In the genomic region with DNA sequence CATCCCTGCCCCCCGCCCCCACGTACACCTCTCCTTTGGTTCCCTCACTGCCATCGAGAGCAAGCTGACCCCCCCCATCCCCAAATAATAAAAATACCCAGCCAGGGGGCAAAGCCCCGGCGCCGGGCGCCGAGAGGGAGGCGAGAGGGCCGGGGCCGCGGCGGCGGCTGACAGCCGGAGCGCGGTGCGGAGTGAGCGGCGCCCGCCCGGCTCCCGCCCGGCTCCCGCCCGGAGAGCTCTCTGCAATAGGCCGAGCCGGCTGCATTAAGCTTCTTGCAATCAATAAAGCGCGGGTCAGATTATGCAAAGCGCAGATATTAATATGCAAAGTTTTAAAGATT, we compare ENCODE assay signal across 8 cellular contexts. TPM values are rescaled to one million over a fixed set of nuclear protein-coding genes. Genes with fewer than 3 reads are reported as not detected.
DNase-seq lines count a peak whose midpoint lies in the region; ATAC-seq and TF ChIP-seq lines count a peak whose summit lies in the region.

No MANE protein-coding gene starts in this region.

- no peaks in the 10 kb centered on the region for H3K9me3 ChIP-seq in SK-N-SH
- H3K9me3 ChIP-seq in trophoblast cell (ENCODE audit: insufficient read depth, low read depth, low read length): peaks cover 2% of the 10 kb centered on the region

- H4K20me1 ChIP-seq in SK-N-SH (ENCODE audit: insufficient read depth): no peaks in the 10 kb centered on the region

- 2% methylated on average over 31 of the region's 31 CpGs for WGBS in SK-N-SH (ENCODE audit: low lambda C conversion rate)
- no CpG with 5 or more reads among the region's 31 CpGs for WGBS in trophoblast cell (ENCODE audit: extremely low coverage, insufficient coverage, insufficient read length)

- H3K79me1 ChIP-seq in trophoblast cell (ENCODE audit: low read length): no peaks in the 10 kb centered on the region

- H2BK5ac ChIP-seq in trophoblast cell (ENCODE audit: low read depth, low read length, poor library complexity): no peak overlapping the region

- no peak for TF ChIP-seq CTCF in SK-N-SH (IDR thresholded peaks at IDR 0.05)
- TF ChIP-seq CTCF in fibroblast of the aortic adventitia (IDR thresholded peaks at IDR 0.05; ENCODE audit: insufficient read depth, low read length): no peak

- no peak overlapping the region for H2AK5ac ChIP-seq in trophoblast cell (ENCODE audit: low read length)

- H3K4me2 ChIP-seq in SK-N-SH (peak overlapping the region; percentile 91), trophoblast cell (ENCODE audit: low read length) (peak overlapping the region; percentile 56)

- H4K12ac ChIP-seq in trophoblast cell (ENCODE audit: low read depth, low read length): no peak overlapping the region

- H2AFZ ChIP-seq in SK-N-SH (ENCODE audit: low read depth): peak overlapping the region; percentile 90
- H2AFZ ChIP-seq in trophoblast cell (ENCODE audit: insufficient read depth, low read length, poor library complexity): no peak overlapping the region

- no peak overlapping the region for H4K8ac ChIP-seq in trophoblast cell (ENCODE audit: low read depth, low read length)

- TF ChIP-seq RAD21 in SK-N-SH (IDR thresholded peaks at IDR 0.05; ENCODE audit: low read length): no peak

- POLR2A ChIA-PET in SK-N-SH (lab: Yijun Ruan, JAX): no interaction called here

- H3K4me3 ChIP-seq in SK-N-SH (ENCODE audit: low read depth in 2 of 2, low read length in 1 of 2) (peak overlapping the region; percentile 52 to 78), fibroblast of the aortic adventitia (ENCODE audit: low read depth, low read length) (peak overlapping the region; percentile 64), trophoblast cell (ENCODE audit: low read depth, low read length) (no peak overlapping the region)

- peaks cover 0 to 11% of the 10 kb centered on the region in 2 experiments; a peak in 1 of 4 replicates for H3K4me1 ChIP-seq in SK-N-SH (ENCODE audit: control insufficient read depth in 1 of 2, insufficient read depth in 2 of 2, low read depth in 1 of 2, low read length in 1 of 2)
- H3K4me1 ChIP-seq in trophoblast cell (ENCODE audit: control insufficient read depth in 1 of 2, insufficient read depth in 2 of 2, low read length in 2 of 2): no peaks in the 10 kb centered on the region

- H3K4ac ChIP-seq in trophoblast cell (ENCODE audit: low read depth, low read length): no peak overlapping the region

- no peak overlapping the region for H3K18ac ChIP-seq in trophoblast cell (ENCODE audit: low read length)

- H3K79me2 ChIP-seq in SK-N-SH (ENCODE audit: insufficient read depth): no peaks in the 10 kb centered on the region
- no peaks in the 10 kb centered on the region for H3K79me2 ChIP-seq in trophoblast cell (ENCODE audit: control insufficient read depth, insufficient read depth, low read length, poor library complexity)

- no peaks in the 10 kb centered on the region for H3K9me2 ChIP-seq in SK-N-SH

- H3K27ac ChIP-seq in SK-N-SH (ENCODE audit: low read depth in 2 of 2, low read length in 1 of 2): 0 out of 4 replicates have a peak overlapping the region, but pooled peaks of 1 of the 2 experiments have one; percentile 5
- H3K27ac ChIP-seq in trophoblast cell (ENCODE audit: low read depth, low read length): no peak overlapping the region

- H3F3A ChIP-seq in SK-N-SH (replicated peaks; ENCODE audit: insufficient read depth): peaks cover 12% of the 10 kb centered on the region

- H2BK120ac ChIP-seq in trophoblast cell (ENCODE audit: insufficient read depth, low read length, poor library complexity): no peak overlapping the region

- no peak overlapping the region for H2BK12ac ChIP-seq in trophoblast cell (ENCODE audit: low read length)

- no peak for TF ChIP-seq EP300 in SK-N-SH (IDR thresholded peaks at IDR 0.05; ENCODE audit: borderline replicate concordance in 1 of 2, low read depth in 1 of 2, low read length in 1 of 2)

- peak; percentile 81 for DNase-seq in NCI-H510A (lab: John Stamatoyannopoulos, UW)
- DNase-seq in NCI-H510A treated with DMSO at 0.1 percent for 48 hours (lab: John Stamatoyannopoulos, UW): no peak
- peak; percentile 82 for DNase-seq in SK-N-SH
- DNase-seq in fibroblast of the aortic adventitia (ENCODE audit: low read depth): no peak
- no peak for DNase-seq in trophoblast cell
- DNase-seq in KG1 (lab: John Stamatoyannopoulos, UW): no peak
- DNase-seq in NCI-H2081 treated with DMSO at 0.1 percent for 48 hours (lab: John Stamatoyannopoulos, UW): no peak

- CTCF ChIA-PET in SK-N-SH (lab: Yijun Ruan, JAX): interaction anchor here (0.9 to 3.9 kb wide), 14 partner anchors 9 to 103 kb away, joined by 3 to 32 read pairs (median 4); a partner anchor contains a TSS

- no peak for ATAC-seq in GM21423 (IDR thresholded peaks at IDR 0.05; ENCODE audit: unreplicated experiment)

- no peaks in the 10 kb centered on the region for H3K36me3 ChIP-seq in SK-N-SH (replicated peaks in 1 of 2; ENCODE audit: control insufficient read depth in 1 of 2, insufficient read depth in 2 of 2, low read length in 1 of 2)
- H3K36me3 ChIP-seq in trophoblast cell (ENCODE audit: control insufficient read depth in 1 of 2, insufficient read depth in 2 of 2, low read length in 2 of 2): no peaks in the 10 kb centered on the region

- no peak overlapping the region for H3K23ac ChIP-seq in trophoblast cell (ENCODE audit: low read length)

- H3K9ac ChIP-seq in SK-N-SH (peak overlapping the region; percentile 25; the same call in 1 of the 2 replicates), trophoblast cell (ENCODE audit: low read length) (no peak overlapping the region)

- H3K27me3 ChIP-seq in SK-N-SH (ENCODE audit: insufficient read depth) (peaks cover 37% of the 10 kb centered on the region), trophoblast cell (ENCODE audit: insufficient read depth, low read length) (peaks cover 44% of the 10 kb centered on the region)

- H3K14ac ChIP-seq in trophoblast cell (ENCODE audit: low read length): no peak overlapping the region

- no peak overlapping the region for H4K91ac ChIP-seq in trophoblast cell (ENCODE audit: low read depth, low read length)

TF ChIP-seq in SK-N-SH, 30 proteins besides CTCF, POLR2A, EP300 and RAD21:
- no peak; the same call in 1 of the 2 replicates for TF ChIP-seq MXI1 (IDR thresholded peaks at IDR 0.05; ENCODE audit: low read depth, low read length)
- TF ChIP-seq TAF1 (IDR thresholded peaks at IDR 0.05; ENCODE audit: borderline replicate concordance, low read depth, low read length): no peak
- no peak for TF ChIP-seq EZH2phosphoT487 (IDR thresholded peaks at IDR 0.05; ENCODE audit: borderline replicate concordance, low read depth)

RNA-seq across cellular contexts. Expression of a gene that starts 40.9 kb away (rescaled TPM):
- 30.2 and 31.1 TPM in 2 replicates for polyA plus RNA-seq in SK-N-SH (2012; rRNA removed)
- polyA plus RNA-seq in SK-N-SH (2012; cell fraction: cytosol; rRNA removed): 15.7 and 23.9 TPM in 2 replicates
- 29.2 and 30.8 TPM in 2 replicates for polyA plus RNA-seq in SK-N-SH (2012; cell fraction: nucleus; rRNA removed)
- 11.1 and 13.5 TPM in 2 replicates for total RNA-seq in fibroblast of the aortic adventitia (ENCODE audit: low replicate concordance)
- polyA plus RNA-seq in trophoblast cell (2013): 44.2 and 47.8 TPM in 2 replicates

RNA-seq across cellular contexts. Expression of a gene that starts 43.5 kb away (rescaled TPM):
- 3.5 and 4.0 TPM in 2 replicates for polyA plus RNA-seq in SK-N-SH (2012; rRNA removed)
- 1.7 and 2.6 TPM in 2 replicates for polyA plus RNA-seq in SK-N-SH (2012; cell fraction: cytosol; rRNA removed)
- polyA plus RNA-seq in SK-N-SH (2012; cell fraction: nucleus; rRNA removed): 3.4 and 4.3 TPM in 2 replicates
- 6.0 and 13.0 TPM in 2 replicates for total RNA-seq in fibroblast of the aortic adventitia (ENCODE audit: low replicate concordance)
- polyA plus RNA-seq in trophoblast cell (2013): 6.7 and 6.9 TPM in 2 replicates

RNA-seq across cellular contexts. Expression of a gene that starts 44.4 kb away (rescaled TPM):
- 0.15 and 0.49 TPM in 2 replicates for polyA plus RNA-seq in SK-N-SH (2012; rRNA removed)
- 0.18 and 0.29 TPM in 2 replicates for polyA plus RNA-seq in SK-N-SH (2012; cell fraction: cytosol; rRNA removed)
- polyA plus RNA-seq in SK-N-SH (2012; cell fraction: nucleus; rRNA removed): 0.89 and 0.94 TPM in 2 replicates
- 0.08 and 0.18 TPM in 2 replicates for total RNA-seq in fibroblast of the aortic adventitia (ENCODE audit: low replicate concordance)
- 2.8 and 3.3 TPM in 2 replicates for polyA plus RNA-seq in trophoblast cell (2013)

Comparison
In these comparisons a context has a peak if more than half of its experiments do, and no peak if none do; other contexts are left out.
1. DNase-seq: peak in NCI-H510A (single experiment) and SK-N-SH (single experiment); none in NCI-H510A treated with DMSO at 0.1 percent for 48 hours (single experiment), fibroblast of the aortic adventitia (single experiment), trophoblast cell (0 of 2), KG1 (single experiment) and NCI-H2081 treated with DMSO at 0.1 percent for 48 hours (single experiment).